Comparison of ENCODE assay signal across 8 cellular contexts in the genomic region with DNA sequence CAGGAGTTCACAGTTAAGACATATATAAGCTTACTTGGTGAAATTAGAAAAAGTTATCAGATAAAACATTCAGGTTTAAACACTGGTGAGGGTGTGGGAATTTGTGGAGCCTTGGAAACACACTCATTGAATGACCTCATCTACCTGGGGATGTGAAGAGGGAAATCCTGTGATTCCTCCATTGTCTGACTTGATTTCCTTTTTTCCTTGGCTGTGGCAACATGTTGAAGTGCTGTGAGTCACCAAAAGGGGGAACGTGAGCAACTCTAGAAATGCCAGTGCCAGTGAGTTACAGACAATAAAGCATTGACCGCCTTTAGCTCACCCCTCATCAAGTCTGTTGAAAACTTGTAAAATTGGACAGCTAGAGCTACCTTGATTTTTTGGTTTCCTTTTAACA. TPM values are rescaled to one million over a fixed set of nuclear protein-coding genes. Genes with fewer than 3 reads are reported as not detected.
DNase-seq lines count a peak whose midpoint lies in the region; ATAC-seq and TF ChIP-seq lines count a peak whose summit lies in the region.

No MANE protein-coding gene starts in this region.

- peaks cover 5% of the 10 kb centered on the region; the same call in 1 of the 2 replicates for H3K4me1 ChIP-seq in IMR-90 (ENCODE audit: control insufficient read depth, insufficient read depth, low read length)

- H4K91ac ChIP-seq in IMR-90 (ENCODE audit: insufficient read depth, low read depth, low read length): no peak overlapping the region

- peak overlapping the region; percentile 92 for H3K4me3 Mint-ChIP-seq in activated naive CD8-positive, alpha-beta T cell

- no peak overlapping the region for H3K23ac ChIP-seq in IMR-90 (ENCODE audit: low read depth, low read length)

- H2AFZ ChIP-seq in IMR-90 (replicated peaks; ENCODE audit: low read length, poor library complexity): no peak overlapping the region

- H3K9me3 Mint-ChIP-seq in activated naive CD8-positive, alpha-beta T cell (ENCODE audit: low read depth): no peaks in the 10 kb centered on the region

- TF ChIP-seq RAD21 in IMR-90 (IDR thresholded peaks at IDR 0.05; ENCODE audit: low read length): no peak; the same call in 1 of the 2 replicates

- ATAC-seq in IMR-90 (ENCODE audit: low read depth): no peak
- no peak for ATAC-seq in GM18519 (IDR thresholded peaks at IDR 0.05; ENCODE audit: low FRiP score, unreplicated experiment)
- ATAC-seq in sciatic nerve: no peak

- intact Hi-C loops in IMR-90 (cut with micrococcal nuclease): no loop called here
- intact Hi-C loops in sciatic nerve (cut with DNase I): no loop called here

- H2BK15ac ChIP-seq in IMR-90 (ENCODE audit: low read depth, low read length): no peak overlapping the region

- H3K56ac ChIP-seq in IMR-90 (ENCODE audit: extremely low read depth, insufficient read depth, low read length): no peak overlapping the region

- CTCF ChIA-PET in IMR-90 (lab: Yijun Ruan, JAX): interaction anchor here (1.0 kb wide), 1 partner anchor 22 kb away, joined by 5 read pairs; no protein-coding TSS in a partner anchor

- H3K9ac ChIP-seq in IMR-90 (ENCODE audit: low read depth, low read length): no peak overlapping the region

- H3K27me3 ChIP-seq in IMR-90 (ENCODE audit: control insufficient read depth, insufficient read depth, low read length): no peaks in the 10 kb centered on the region

- H4K8ac ChIP-seq in IMR-90 (ENCODE audit: low read depth in 2 of 2, low read length in 2 of 2): no peak overlapping the region

- peaks cover 7% of the 10 kb centered on the region; the same call in 1 of the 2 replicates for H4K20me1 ChIP-seq in IMR-90 (ENCODE audit: insufficient read depth, low read length)

- no peak overlapping the region for H2BK120ac ChIP-seq in IMR-90 (ENCODE audit: low read depth, low read length)

- no peaks in the 10 kb centered on the region; the same call in 1 of the 2 replicates for H3K36me3 ChIP-seq in IMR-90 (ENCODE audit: control insufficient read depth, insufficient read depth, low read length)

- no peak overlapping the region for H4K5ac ChIP-seq in IMR-90 (ENCODE audit: low read depth, low read length)

- H3K27ac Mint-ChIP-seq in activated naive CD8-positive, alpha-beta T cell: peak overlapping the region; percentile 80

- peaks cover 5% of the 10 kb centered on the region; the same call in 1 of the 2 replicates for H3K9me1 ChIP-seq in IMR-90 (ENCODE audit: insufficient read depth, low read length)

- POLR2A ChIA-PET in IMR-90 (lab: Charles Lee; ENCODE audit: unreplicated experiment): no interaction called here

- no peaks in the 10 kb centered on the region for H3K27me3 Mint-ChIP-seq in activated naive CD8-positive, alpha-beta T cell

- no peak overlapping the region for H3K18ac ChIP-seq in IMR-90 (ENCODE audit: low read depth, low read length)

- peaks cover 27 to 67% of the 10 kb centered on the region in 2 experiments for H3K79me1 ChIP-seq in IMR-90 (ENCODE audit: low read depth in 1 of 2, low read length in 2 of 2)

- H3K4me1 Mint-ChIP-seq in activated naive CD8-positive, alpha-beta T cell (ENCODE audit: low read depth): peaks cover 53% of the 10 kb centered on the region

- TF ChIP-seq POLR2A in IMR-90 (IDR thresholded peaks at IDR 0.05; ENCODE audit: low read depth, low read length): no peak

- H3K4me2 ChIP-seq in IMR-90 (ENCODE audit: low read depth, low read length): peak overlapping the region; percentile 6; the same call in 1 of the 2 replicates

- in situ Hi-C loops in IMR-90 (cut with MboI; ENCODE audit: low sequenced_read_pairs): no loop called here

- no peak overlapping the region for H2AK9ac ChIP-seq in IMR-90 (replicated peaks; ENCODE audit: low read depth, low read length, poor library complexity)

- no TSS peak for BruUV-seq in IMR-90 (replicated peaks; lab: Mats Ljungman, UMichigan)

- H2BK20ac ChIP-seq in IMR-90 (ENCODE audit: low read depth, low read length): no peak overlapping the region

- peaks cover 4% of the 10 kb centered on the region for H3K36me3 Mint-ChIP-seq in activated naive CD8-positive, alpha-beta T cell

- no peak overlapping the region for H2AK5ac ChIP-seq in IMR-90 (ENCODE audit: low read depth, low read length)

- WGBS in IMR-90 (ENCODE audit: extremely low coverage in 2 of 2, insufficient read length in 1 of 2), 2 experiments: 0% methylated on average over 1 of the region's 2 CpGs; no CpG with 5 or more reads in 1 of the 2 experiments

- H3K4me3 ChIP-seq in IMR-90 (ENCODE audit: insufficient read depth, low read depth, low read length): no peak overlapping the region

- no peak overlapping the region for H2BK5ac ChIP-seq in IMR-90 (ENCODE audit: low read depth, low read length, poor library complexity, severe bottlenecking)

- dilution Hi-C loops in IMR-90 (cut with HindIII; ENCODE audit: low sequenced_read_pairs, unreplicated experiment): no loop called here

- no peak overlapping the region for H3K27ac ChIP-seq in IMR-90 (ENCODE audit: insufficient read depth, low read length)

- H3K9me3 ChIP-seq in IMR-90 (ENCODE audit: control insufficient read depth, insufficient read depth, low read length): no peaks in the 10 kb centered on the region

- H3K4ac ChIP-seq in IMR-90 (ENCODE audit: low read depth, low read length): no peak overlapping the region

- H3K14ac ChIP-seq in IMR-90 (replicated peaks; ENCODE audit: low read depth, low read length): no peak overlapping the region

- peak; percentile 60 for DNase-seq in COLO829 (ENCODE audit: low spot score)
- DNase-seq in IMR-90: peak; percentile 61
- DNase-seq in lung microvascular endothelial cell (ENCODE audit: low read depth in 2 of 2): peak; percentile 92 to 95
- DNase-seq in NCI-H774 (lab: John Stamatoyannopoulos, UW): no peak
- no peak for DNase-seq in cerebellar cortex (ENCODE audit: low spot score)
- no peak for DNase-seq in sciatic nerve (ENCODE audit: low spot score)

- TF ChIP-seq CTCF in IMR-90 (conservative IDR thresholded peaks at IDR 0.05; ENCODE audit: low read depth, low read length): peak; percentile 37; the same call in 1 of the 2 replicates

TF ChIP-seq in IMR-90, 13 proteins besides CTCF, POLR2A, EP300 and RAD21:
- TF ChIP-seq BHLHE40 (IDR thresholded peaks at IDR 0.05; ENCODE audit: low read depth, low read length) (peak; percentile 82), FOS (IDR thresholded peaks at IDR 0.05; ENCODE audit: low read depth, low read length) (peak; percentile 23; the same call in 1 of the 2 replicates), MXI1 (IDR thresholded peaks at IDR 0.05; ENCODE audit: borderline replicate concordance, low read depth, low read length) (no peak), CEBPB (IDR thresholded peaks at IDR 0.05; ENCODE audit: low read depth, low read length) (peak; percentile 50; the same call in 1 of the 2 replicates)

RNA-seq across cellular contexts. Expression of a gene that starts 1.8 kb away (rescaled TPM):
- total RNA-seq in IMR-90 (2012; rRNA removed) (91.1 and 98.8 TPM in 2 replicates), lung microvascular endothelial cell (96.3 and 127 TPM in 2 replicates), sciatic nerve (26.3 TPM)
- 93.9 and 109 TPM in 2 replicates for polyA plus RNA-seq in IMR-90 (2012; rRNA removed)
- polyA plus RNA-seq in IMR-90 (2012; cell fraction: cytosol; rRNA removed): 80.5 and 83.7 TPM in 2 replicates
- 50.5 and 52.2 TPM in 2 replicates for polyA plus RNA-seq in IMR-90 (2012; cell fraction: nucleus; rRNA removed; ENCODE audit: low replicate concordance)

RNA-seq across cellular contexts. Expression of a gene that starts 3.5 kb away (rescaled TPM):
- 67.6 and 73.6 TPM in 2 replicates for total RNA-seq in IMR-90 (2012; rRNA removed)
- 48.6 and 52.4 TPM in 2 replicates for polyA plus RNA-seq in IMR-90 (2012; rRNA removed)
- polyA plus RNA-seq in IMR-90 (2012; cell fraction: cytosol; rRNA removed): 62.4 and 64.5 TPM in 2 replicates
- polyA plus RNA-seq in IMR-90 (2012; cell fraction: nucleus; rRNA removed; ENCODE audit: low replicate concordance): 50.0 and 61.0 TPM in 2 replicates
- total RNA-seq in lung microvascular endothelial cell: 53.4 and 55.6 TPM in 2 replicates
- 32.8 TPM for total RNA-seq in sciatic nerve

RNA-seq across cellular contexts. Expression of a gene that starts 52.3 kb away (rescaled TPM):
- total RNA-seq in IMR-90 (2012; rRNA removed): 36.9 and 38.0 TPM in 2 replicates
- polyA plus RNA-seq in IMR-90 (2012; rRNA removed): 40.2 TPM in 2 replicates
- polyA plus RNA-seq in IMR-90 (2012; cell fraction: cytosol; rRNA removed): 28.2 and 36.0 TPM in 2 replicates
- 75.3 and 86.2 TPM in 2 replicates for polyA plus RNA-seq in IMR-90 (2012; cell fraction: nucleus; rRNA removed; ENCODE audit: low replicate concordance)
- 26.8 and 37.9 TPM in 2 replicates for total RNA-seq in lung microvascular endothelial cell
- 27.8 TPM for total RNA-seq in sciatic nerve

Comparison
In these comparisons a context has a peak if more than half of its experiments do, and no peak if none do; other contexts are left out.
1. DNase-seq: peak in COLO829 (single experiment), IMR-90 (single experiment) and lung microvascular endothelial cell (2 of 2); none in NCI-H774 (single experiment), cerebellar cortex (single experiment) and sciatic nerve (single experiment).